In the genomic region with DNA sequence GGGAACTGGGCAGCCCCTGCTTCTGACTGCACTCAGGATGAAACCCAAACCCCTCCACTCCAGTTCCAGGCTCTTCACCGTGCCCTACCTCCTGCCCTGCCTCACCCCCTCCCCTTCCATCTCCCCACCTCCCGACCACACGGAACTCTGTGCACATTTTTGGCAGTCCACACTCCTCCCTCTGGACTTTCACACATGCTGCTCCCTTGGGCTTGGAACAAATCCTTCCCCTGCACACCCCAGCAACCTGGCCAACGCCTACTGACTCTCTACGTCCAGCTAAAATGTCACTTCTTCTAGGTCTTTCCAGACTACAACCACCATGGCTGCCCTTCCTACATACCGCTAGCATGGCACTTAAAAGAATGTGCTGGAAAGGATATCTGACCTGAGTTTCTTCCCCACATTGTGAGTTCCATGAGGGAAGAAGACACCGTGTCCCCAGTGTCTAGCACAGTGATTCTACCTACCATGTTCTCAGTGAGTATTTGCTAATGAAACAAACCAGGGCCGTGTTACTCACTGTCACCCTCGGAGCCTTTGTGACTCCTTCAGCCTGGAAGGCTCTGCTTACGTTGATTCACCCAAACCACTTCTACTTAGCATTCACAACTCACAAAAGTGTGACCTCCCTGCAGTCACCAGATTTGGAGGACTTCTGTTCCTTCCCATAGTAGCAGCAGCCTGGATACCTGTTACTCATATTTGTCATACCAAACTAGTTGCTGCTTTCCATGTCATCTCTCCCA, we compare ENCODE assay signal across 23 cellular contexts. TPM values are rescaled to one million over a fixed set of nuclear protein-coding genes. Genes with fewer than 3 reads are reported as not detected.
DNase-seq lines count a peak whose midpoint lies in the region; ATAC-seq, FAIRE-seq and TF ChIP-seq lines count a peak whose summit lies in the region.
"Had no signal": no experiment of that assay in that cellular context is flagged by ENCODE, and none has a peak within 500 bp of the region (broad histone marks: within the 10 kb centered on the region; RNA-seq: fewer than 3 reads in every experiment).

No MANE protein-coding gene starts in this region.

- no peak overlapping the region for H3K27ac ChIP-seq in right lobe of liver
- H3K27ac ChIP-seq in HepG2 (ENCODE audit: extremely low read length, insufficient read depth, low read length), result no peak overlapping the region
- H3K27ac ChIP-seq in layer of hippocampus (ENCODE audit: low read depth, low read length), result peak overlapping the region; percentile 5
- H3K27ac ChIP-seq: brain microvascular endothelial cell, coronary artery, gastrocnemius medialis, Peyer's patch, SJSA1 had no signal

- H3K4me2 ChIP-seq in HepG2 (ENCODE audit: low read depth, low read length), result no peak overlapping the region

- DNase-seq in right lobe of liver, result no peak
- no peak for DNase-seq in HepG2 (ENCODE audit: low spot score)
- DNase-seq in bronchial epithelial cell (ENCODE audit: low read depth), result no peak
- DNase-seq in central memory CD4-positive, alpha-beta T cell, result no peak
- DNase-seq in NCI-H1417 treated with DMSO at 0.1 percent for 48 hours (lab: John Stamatoyannopoulos, UW), result no peak
- DNase-seq in NCI-H1092 treated with DMSO at 0.1 percent for 48 hours (lab: John Stamatoyannopoulos, UW), result no peak
- DNase-seq: activated CD4-positive, alpha-beta T cell treated with anti-CD3 and anti-CD28 coated beads for 1 hour; activated CD8-positive, alpha-beta memory T cell treated with anti-CD3 and anti-CD28 coated beads, Interleukin-2, amount 10 ng/mL, durations not matched to agents 7 days and 5 days; brain microvascular endothelial cell; C1 segment of cervical spinal cord; Calu3; DND-41; gastrocnemius medialis; Kasumi-1; NCI-H187; NCI-H524 treated with DMSO at 0.1 percent for 48 hours; Peyer's patch; T-cell had no signal

- no peaks in the 10 kb centered on the region for H3K79me2 ChIP-seq in HepG2 (ENCODE audit: insufficient read depth, low read length)

- intact Hi-C loops in right lobe of liver (cut with DNase I), result no loop called here
- intact Hi-C loops in HepG2 (cut with micrococcal nuclease; ENCODE audit: unreplicated experiment), result no loop called here

- FAIRE-seq in HepG2 (lab: Jason Lieb, UNC) (no peak), bronchial epithelial cell (lab: Jason Lieb, UNC) (peak; percentile 64)

- 66% methylated on average over 8 of the region's 10 CpGs for WGBS in right lobe of liver (ENCODE audit: insufficient coverage, low coverage, low lambda C conversion rate, missing lambda C conversion rate)
- 32% methylated on average over 9 of the region's 10 CpGs for WGBS in HepG2 (ENCODE audit: low lambda C conversion rate)

- no peak overlapping the region for H3K4me3 ChIP-seq in right lobe of liver
- H3K4me3 ChIP-seq in HepG2 (replicated peaks in 1 of 3; ENCODE audit: insufficient read depth in 1 of 3, low read depth in 2 of 3, low read length in 3 of 3), result no peak overlapping the region
- no peak overlapping the region for H3K4me3 ChIP-seq in bronchial epithelial cell (ENCODE audit: low read depth, low read length)
- H3K4me3 ChIP-seq: coronary artery, gastrocnemius medialis, Peyer's patch, SJSA1 had no signal

- TF ChIP-seq RAD21 in HepG2 (CRISPR knock-in tag; IDR thresholded peaks at IDR 0.05), result no peak

- no peaks in the 10 kb centered on the region for H3K36me3 ChIP-seq in right lobe of liver
- H3K36me3 ChIP-seq in HepG2 (replicated peaks in 1 of 2; ENCODE audit: control insufficient read depth in 1 of 2, insufficient read depth in 2 of 2, low read length in 2 of 2), result no peaks in the 10 kb centered on the region
- no peaks in the 10 kb centered on the region for H3K36me3 ChIP-seq in bronchial epithelial cell (ENCODE audit: control insufficient read depth, insufficient read depth, low read length)
- H3K36me3 ChIP-seq: brain microvascular endothelial cell, gastrocnemius medialis, Peyer's patch, SJSA1 had no signal

- ATAC-seq in right lobe of liver (peak in 3 of 4 donors; percentile 28 to 62 (median 45)), HepG2 (no peak)
- ATAC-seq: activated CD8-positive, alpha-beta memory T cell treated with anti-CD3 and anti-CD28 coated beads, Interleukin-2, amount 10 ng/mL, durations not matched to agents 7 days and 5 days; gastrocnemius medialis; HCT116; T-cell had no signal

- no TSS peak for BruUV-seq in HepG2 (replicated peaks; lab: Mats Ljungman, UMichigan)

- no peak overlapping the region for H2AFZ ChIP-seq in HepG2 (ENCODE audit: low read length)

- in situ Hi-C loops in HepG2 (cut with HindIII; ENCODE audit: extremely low pct_ligation_motif_present, low pct_unique_long_range_greater_than_20kb), result no loop called here

- CTCF ChIA-PET in HepG2 (lab: Yijun Ruan, JAX; ENCODE audit: low intra/inter-chr PET ratio, low total read pairs), result no interaction called here

- H4K20me1 ChIP-seq in HepG2 (ENCODE audit: insufficient read depth, low read length), result no peaks in the 10 kb centered on the region

- H3K27me3 ChIP-seq in right lobe of liver (no peaks in the 10 kb centered on the region), HepG2 (ENCODE audit: control insufficient read depth in 1 of 2, insufficient read depth in 2 of 2, low read length in 2 of 2) (no peaks in the 10 kb centered on the region), bronchial epithelial cell (ENCODE audit: control insufficient read depth, insufficient read depth, low read length) (no peaks in the 10 kb centered on the region), layer of hippocampus (ENCODE audit: control insufficient read depth, insufficient read depth, low read length) (no peaks in the 10 kb centered on the region)
- H3K27me3 ChIP-seq: brain microvascular endothelial cell, gastrocnemius medialis, Peyer's patch had no signal

- POLR2A ChIA-PET in HepG2 (lab: Yijun Ruan, JAX), result no interaction called here

- no peak overlapping the region for H3K9ac ChIP-seq in HepG2 (ENCODE audit: insufficient read depth, low read depth, low read length)

- TF ChIP-seq EP300 in HepG2 (IDR thresholded peaks at IDR 0.05; ENCODE audit: low read depth in 2 of 2, low read length in 2 of 2) (no peak), HepG2 (CRISPR knock-in tag; IDR thresholded peaks at IDR 0.05; ENCODE audit: borderline replicate concordance) (no peak)

- TF ChIP-seq POLR2A in right lobe of liver (IDR thresholded peaks at IDR 0.05) (no peak), HepG2 (IDR thresholded peaks at IDR 0.05; ENCODE audit: insufficient read depth in 1 of 2, low read depth in 2 of 2, low read length in 2 of 2) (no peak)

- H3K9me3 ChIP-seq in right lobe of liver, result no peaks in the 10 kb centered on the region
- H3K9me3 ChIP-seq in HepG2 (ENCODE audit: low read length), result no peaks in the 10 kb centered on the region
- H3K9me3 ChIP-seq: gastrocnemius medialis, Peyer's patch, SJSA1 had no signal

- TF ChIP-seq CTCF in right lobe of liver (IDR thresholded peaks at IDR 0.05) (no peak), HepG2 (CRISPR knock-in tag; IDR thresholded peaks at IDR 0.05) (no peak), bronchial epithelial cell (IDR thresholded peaks at IDR 0.05; ENCODE audit: insufficient read depth, low read length, severe bottlenecking) (no peak)

- H3K4me1 ChIP-seq in right lobe of liver (peaks cover 0 to 9% (median 2%) of the 10 kb centered on the region in 4 donors), HepG2 (ENCODE audit: insufficient read depth, low read length) (no peaks in the 10 kb centered on the region)
- H3K4me1 ChIP-seq: gastrocnemius medialis, Peyer's patch, SJSA1 had no signal

TF ChIP-seq in HepG2, 621 proteins besides CTCF, POLR2A, EP300 and RAD21:
- TF ChIP-seq ZNF619 (CRISPR knock-in tag; IDR thresholded peaks at IDR 0.05), result no peak
- no peak for TF ChIP-seq ZNF225 (CRISPR knock-in tag; IDR thresholded peaks at IDR 0.05)
- TF ChIP-seq NFE2L2 (IDR thresholded peaks at IDR 0.05; ENCODE audit: low read length), result no peak
- TF ChIP-seq, protein P1, sequence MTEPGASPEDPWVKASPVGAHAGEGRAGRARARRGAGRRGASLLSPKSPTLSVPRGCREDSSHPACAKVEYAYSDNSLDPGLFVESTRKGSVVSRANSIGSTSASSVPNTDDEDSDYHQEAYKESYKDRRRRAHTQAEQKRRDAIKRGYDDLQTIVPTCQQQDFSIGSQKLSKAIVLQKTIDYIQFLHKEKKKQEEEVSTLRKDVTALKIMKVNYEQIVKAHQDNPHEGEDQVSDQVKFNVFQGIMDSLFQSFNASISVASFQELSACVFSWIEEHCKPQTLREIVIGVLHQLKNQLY (CRISPR knock-in tag; IDR thresholded peaks at IDR 0.05), result no peak
TF ChIP-seq in HepG2: peak in this region for 0.

RNA-seq across cellular contexts. Expression of gene RETREG1, which starts 18.7 kb away (rescaled TPM):
- total RNA-seq in right lobe of liver (10 to 100 TPM; 17.2 to 70.8 (median 30.2) TPM), HepG2 (2016; rRNA removed; fragmentation: Illumina TruSeq; extraction: Trizol) (not detected in 2 replicates), bronchial epithelial cell (0.53 and 1.2 TPM in 2 replicates)
- total RNA-seq in HepG2 (2016; cell fraction: cytosol; rRNA removed; fragmentation: Illumina TruSeq; extraction: Trizol; ENCODE audit: low read depth), result not detected in 2 replicates
- not detected in 2 replicates for total RNA-seq in HepG2 (2016; cell fraction: insoluble cytoplasmic fraction; rRNA removed; fragmentation: Illumina TruSeq; extraction: Trizol)
- not detected in 2 replicates for total RNA-seq in HepG2 (2016; cell fraction: membrane; rRNA removed; fragmentation: Illumina TruSeq; extraction: Trizol)
- total RNA-seq in HepG2 (2016; cell fraction: nucleus; rRNA removed; fragmentation: Illumina TruSeq; extraction: Trizol), result not detected in 2 replicates
- 0.07 TPM in 1 of 2 replicates, not detected in the other for polyA plus RNA-seq in HepG2 (2011; rRNA removed)
- polyA plus RNA-seq in HepG2 (2011; cell fraction: cytosol; rRNA removed), result 0.09 TPM in 1 of 2 replicates, not detected in the other
- polyA plus RNA-seq in HepG2 (2011; cell fraction: nucleus; rRNA removed), result not detected in 2 replicates
- polyA plus RNA-seq in HepG2 (2012), result not detected in 2 replicates
- not detected in 2 replicates for polyA plus RNA-seq in HepG2 (2016; cell fraction: cytosol; fragmentation: Illumina TruSeq; extraction: Trizol; ENCODE audit: low read depth)
- not detected in 2 replicates for polyA plus RNA-seq in HepG2 (2016; cell fraction: insoluble cytoplasmic fraction; fragmentation: Illumina TruSeq; extraction: Trizol; ENCODE audit: low read depth)
- polyA plus RNA-seq in HepG2 (2016; cell fraction: membrane; fragmentation: Illumina TruSeq; extraction: Trizol; ENCODE audit: low read depth), result not detected in 2 replicates
- polyA plus RNA-seq in HepG2 (2016; cell fraction: nucleus; fragmentation: Illumina TruSeq; extraction: Trizol; ENCODE audit: insufficient read depth, low read depth), result not detected in 2 replicates
- polyA minus RNA-seq in HepG2 (2011; rRNA and poly(A)+ RNA removed; ENCODE audit: low replicate concordance), result 4.4 TPM in 1 of 2 replicates, not detected in the other
- polyA minus RNA-seq in HepG2 (2011; cell fraction: cytosol; rRNA and poly(A)+ RNA removed), result not detected in 2 replicates
- not detected in 2 replicates for polyA minus RNA-seq in HepG2 (2011; cell fraction: nucleus; rRNA and poly(A)+ RNA removed)
- total RNA-seq: lung microvascular endothelial cell had no signal
